In genomic region chr6:30167101-30167500, GRCh38 we compare ENCODE assay signal across 20 cellular contexts. TPM values are rescaled to one million over a fixed set of nuclear protein-coding genes. Genes with fewer than 3 reads are reported as not detected.
DNase-seq lines count a peak whose midpoint lies in the region; ATAC-seq and TF ChIP-seq lines count a peak whose summit lies in the region.
"Had no signal": no experiment of that assay in that cellular context is flagged by ENCODE, and none has a peak within 500 bp of the region (broad histone marks: within the 10 kb centered on the region; RNA-seq: fewer than 3 reads in every experiment).

No MANE protein-coding gene starts in this region.

- CTCF ChIA-PET in activated CD4-positive, alpha-beta T cell treated with anti-CD3 and anti-CD28 coated beads for 36 hours (lab: Charles Lee), result interaction anchor here (0.7 to 5.6 kb wide), 9 partner anchors 23 to 200 kb away, joined by 3 to 40 read pairs (median 4); no protein-coding TSS in a partner anchor
- CTCF ChIA-PET in activated CD4-positive, alpha-beta T cell treated with anti-CD3 and anti-CD28 coated beads, Interleukin-2, amount 10 ng/mL, durations not matched to agents 7 days and 5 days (lab: Charles Lee), result interaction anchor here (0.9 to 1.6 kb wide), 4 partner anchors 13 to 193 kb away, joined by 3 to 4 read pairs (median 3); no protein-coding TSS in a partner anchor
- CTCF ChIA-PET in activated CD8-positive, alpha-beta T cell treated with anti-CD3 and anti-CD28 coated beads, Interleukin-2, amount 10 ng/mL, durations not matched to agents 7 days and 5 days (lab: Charles Lee), result interaction anchor here (1.6 to 4.2 kb wide), 4 partner anchors 15 to 319 kb away, joined by 4 to 39 read pairs (median 21); no protein-coding TSS in a partner anchor
- CTCF ChIA-PET in A673 (lab: Charles Lee), result no interaction called here

- BruUV-seq in A673 (replicated peaks; lab: Mats Ljungman, UMichigan), result no TSS peak

- peak; percentile 56 for ATAC-seq in activated CD4-positive, alpha-beta T cell treated with anti-CD3 and anti-CD28 coated beads for 36 hours
- no peak for ATAC-seq in activated CD8-positive, alpha-beta T cell treated with anti-CD3 and anti-CD28 coated beads, Interleukin-2, amount 10 ng/mL, durations not matched to agents 7 days and 5 days
- ATAC-seq in HG02642 (IDR thresholded peaks at IDR 0.05; ENCODE audit: poor library complexity, unreplicated experiment), result no peak
- ATAC-seq: CD8-positive, alpha-beta T cell; K562 had no signal

- H3K4me1 ChIP-seq in A673 (ENCODE audit: insufficient read depth, low read length, poor library complexity, severe bottlenecking), result no peaks in the 10 kb centered on the region
- H3K4me1 ChIP-seq: BE2C had no signal

- POLR2A ChIA-PET in activated CD4-positive, alpha-beta T cell treated with anti-CD3 and anti-CD28 coated beads for 36 hours (lab: Charles Lee), result no interaction called here
- POLR2A ChIA-PET in activated CD4-positive, alpha-beta T cell treated with anti-CD3 and anti-CD28 coated beads, Interleukin-2, amount 10 ng/mL, durations not matched to agents 7 days and 5 days (lab: Charles Lee), result no interaction called here
- POLR2A ChIA-PET in activated CD8-positive, alpha-beta T cell treated with anti-CD3 and anti-CD28 coated beads, Interleukin-2, amount 10 ng/mL, durations not matched to agents 7 days and 5 days (lab: Charles Lee), result interaction anchor here (0.7 to 1.2 kb wide), 2 partner anchors 34 to 46 kb away, joined by 3 to 4 read pairs; partner anchors contain the start of gene TRIM26
- POLR2A ChIA-PET in A673 (lab: Charles Lee; ENCODE audit: low non-redundant PET), result no interaction called here

- no peaks in the 10 kb centered on the region for H3K9me3 ChIP-seq in A673 (ENCODE audit: low read depth, low read length, poor library complexity, severe bottlenecking)
- H3K9me3 ChIP-seq: BE2C had no signal

- H3K27ac ChIP-seq in A673 (ENCODE audit: low read depth, low read length, poor library complexity, severe bottlenecking), result no peak overlapping the region
- H3K27ac ChIP-seq: 22Rv1 had no signal

- H3K9me3 Mint-ChIP-seq in activated CD4-positive, alpha-beta T cell treated with anti-CD3 and anti-CD28 coated beads for 36 hours (ENCODE audit: low read depth), result no peaks in the 10 kb centered on the region
- no peaks in the 10 kb centered on the region for H3K9me3 Mint-ChIP-seq in activated CD4-positive, alpha-beta T cell treated with anti-CD3 and anti-CD28 coated beads, Interleukin-2, amount 10 ng/mL, durations not matched to agents 7 days and 5 days
- H3K9me3 Mint-ChIP-seq in activated CD8-positive, alpha-beta T cell treated with anti-CD3 and anti-CD28 coated beads, Interleukin-2, amount 10 ng/mL, durations not matched to agents 7 days and 5 days (ENCODE audit: insufficient read depth), result no peaks in the 10 kb centered on the region
- H3K9me3 Mint-ChIP-seq: CD8-positive, alpha-beta T cell had no signal

- intact Hi-C loops in activated CD4-positive, alpha-beta T cell treated with anti-CD3 and anti-CD28 coated beads for 36 hours (cut with DNase I, micrococcal nuclease), result no loop called here
- intact Hi-C loops in A673 (cut with micrococcal nuclease; ENCODE audit: unreplicated experiment), result no loop called here

- H3K36me3 ChIP-seq in A673 (ENCODE audit: insufficient read depth, low read length, poor library complexity, severe bottlenecking), result no peaks in the 10 kb centered on the region
- H3K36me3 ChIP-seq: BE2C had no signal

- H3K36me3 Mint-ChIP-seq in activated CD4-positive, alpha-beta T cell treated with anti-CD3 and anti-CD28 coated beads for 36 hours (ENCODE audit: low read depth), result no peaks in the 10 kb centered on the region
- no peaks in the 10 kb centered on the region for H3K36me3 Mint-ChIP-seq in activated CD4-positive, alpha-beta T cell treated with anti-CD3 and anti-CD28 coated beads, Interleukin-2, amount 10 ng/mL, durations not matched to agents 7 days and 5 days (ENCODE audit: low read depth)
- no peaks in the 10 kb centered on the region for H3K36me3 Mint-ChIP-seq in activated CD8-positive, alpha-beta T cell treated with anti-CD3 and anti-CD28 coated beads, Interleukin-2, amount 10 ng/mL, durations not matched to agents 7 days and 5 days (ENCODE audit: low read depth)
- H3K36me3 Mint-ChIP-seq: CD8-positive, alpha-beta T cell had no signal

- no peak overlapping the region for H3K4me3 Mint-ChIP-seq in activated CD4-positive, alpha-beta T cell treated with anti-CD3 and anti-CD28 coated beads for 36 hours
- no peak overlapping the region for H3K4me3 Mint-ChIP-seq in activated CD4-positive, alpha-beta T cell treated with anti-CD3 and anti-CD28 coated beads, Interleukin-2, amount 10 ng/mL, durations not matched to agents 7 days and 5 days
- H3K4me3 Mint-ChIP-seq in activated CD8-positive, alpha-beta T cell treated with anti-CD3 and anti-CD28 coated beads, Interleukin-2, amount 10 ng/mL, durations not matched to agents 7 days and 5 days, result no peak overlapping the region
- H3K4me3 Mint-ChIP-seq: CD8-positive, alpha-beta T cell had no signal

- peaks cover 24% of the 10 kb centered on the region for H3K4me1 Mint-ChIP-seq in activated CD4-positive, alpha-beta T cell treated with anti-CD3 and anti-CD28 coated beads for 36 hours
- H3K4me1 Mint-ChIP-seq in activated CD4-positive, alpha-beta T cell treated with anti-CD3 and anti-CD28 coated beads, Interleukin-2, amount 10 ng/mL, durations not matched to agents 7 days and 5 days, result peaks cover 25% of the 10 kb centered on the region
- peaks cover 39% of the 10 kb centered on the region for H3K4me1 Mint-ChIP-seq in activated CD8-positive, alpha-beta T cell treated with anti-CD3 and anti-CD28 coated beads, Interleukin-2, amount 10 ng/mL, durations not matched to agents 7 days and 5 days (ENCODE audit: low read depth)

- peak; percentile 53 for DNase-seq in activated CD4-positive, alpha-beta T cell treated with anti-CD3 and anti-CD28 coated beads for 36 hours
- DNase-seq in activated CD4-positive, alpha-beta T cell treated with anti-CD3 and anti-CD28 coated beads, Interleukin-2, amount 10 ng/mL, durations not matched to agents 7 days and 5 days, result no peak
- DNase-seq in stimulated activated CD4-positive, alpha-beta T cell treated with anti-CD3 and anti-CD28 coated beads, Interleukin-15, amount 100 ng/mL, for 24 hours, result peak; percentile 32
- DNase-seq in stimulated activated CD4-positive, alpha-beta T cell treated with anti-CD3 and anti-CD28 coated beads, Interleukin-4, amount 100 ng/mL, for 4 hours, result no peak
- DNase-seq in activated CD8-positive, alpha-beta T cell treated with anti-CD3 and anti-CD28 coated beads, Interleukin-2, amount 10 ng/mL, durations not matched to agents 7 days and 5 days, result peak; percentile 41
- DNase-seq in A673 (ENCODE audit: low spot score) (no peak), iPS-NIHi7 (ENCODE audit: extremely low spot score) (no peak)
- DNase-seq: BE2C; CD8-positive, alpha-beta T cell; DND-41; GOT3; NCI-H1417 treated with DMSO at 0.1 percent for 48 hours; NCI-H2029; NCI-H2171; NCI-H446; NK-92 treated with Interleukin-12 subunit alpha and Interleukin-12 subunit beta, amount 100 ng/mL, for 24 hours had no signal

- H3K27me3 ChIP-seq in A673 (replicated peaks; ENCODE audit: insufficient read depth, low read depth, low read length, poor library complexity), result peaks cover 33% of the 10 kb centered on the region

- TF ChIP-seq CTCF in A673 (conservative IDR thresholded peaks at IDR 0.05; ENCODE audit: low read depth, low read length), result no peak

- no peak overlapping the region for H3K4me3 ChIP-seq in A673 (ENCODE audit: low read depth, low read length, poor library complexity, severe bottlenecking)
- H3K4me3 ChIP-seq: K562 had no signal

- peaks cover 29% of the 10 kb centered on the region for H3K27me3 Mint-ChIP-seq in activated CD4-positive, alpha-beta T cell treated with anti-CD3 and anti-CD28 coated beads for 36 hours
- H3K27me3 Mint-ChIP-seq in activated CD4-positive, alpha-beta T cell treated with anti-CD3 and anti-CD28 coated beads, Interleukin-2, amount 10 ng/mL, durations not matched to agents 7 days and 5 days, result peaks cover 36% of the 10 kb centered on the region
- H3K27me3 Mint-ChIP-seq in activated CD8-positive, alpha-beta T cell treated with anti-CD3 and anti-CD28 coated beads, Interleukin-2, amount 10 ng/mL, durations not matched to agents 7 days and 5 days (ENCODE audit: low read depth), result peaks cover 37% of the 10 kb centered on the region

- H3K27ac Mint-ChIP-seq in activated CD4-positive, alpha-beta T cell treated with anti-CD3 and anti-CD28 coated beads for 36 hours, result peak overlapping the region; percentile 7
- H3K27ac Mint-ChIP-seq in activated CD4-positive, alpha-beta T cell treated with anti-CD3 and anti-CD28 coated beads, Interleukin-2, amount 10 ng/mL, durations not matched to agents 7 days and 5 days, result no peak overlapping the region
- no peak overlapping the region for H3K27ac Mint-ChIP-seq in activated CD8-positive, alpha-beta T cell treated with anti-CD3 and anti-CD28 coated beads, Interleukin-2, amount 10 ng/mL, durations not matched to agents 7 days and 5 days
- H3K27ac Mint-ChIP-seq: CD8-positive, alpha-beta T cell had no signal

RNA-seq across cellular contexts. Expression of gene TRIM15, which starts 3.8 kb away (rescaled TPM):
- under 1 TPM; 0.18 to 0.26 TPM for total RNA-seq in activated CD4-positive, alpha-beta T cell treated with anti-CD3 and anti-CD28 coated beads for 36 hours
- total RNA-seq in activated CD4-positive, alpha-beta T cell treated with anti-CD3 and anti-CD28 coated beads, Interleukin-2, amount 10 ng/mL, durations not matched to agents 7 days and 5 days, result not detected
- total RNA-seq in activated CD8-positive, alpha-beta T cell treated with anti-CD3 and anti-CD28 coated beads, Interleukin-2, amount 10 ng/mL, durations not matched to agents 7 days and 5 days, result not detected
- total RNA-seq in A673 (2021), result not detected in 2 replicates
- total RNA-seq: CD8-positive, alpha-beta T cell; OCI-LY7 had no signal

RNA-seq across cellular contexts. Expression of gene TRIM10, which starts 6.1 kb away (rescaled TPM):
- total RNA-seq in activated CD4-positive, alpha-beta T cell treated with anti-CD3 and anti-CD28 coated beads for 36 hours, result under 1 TPM; 0.11 to 0.16 TPM
- not detected for total RNA-seq in activated CD4-positive, alpha-beta T cell treated with anti-CD3 and anti-CD28 coated beads, Interleukin-2, amount 10 ng/mL, durations not matched to agents 7 days and 5 days
- not detected for total RNA-seq in activated CD8-positive, alpha-beta T cell treated with anti-CD3 and anti-CD28 coated beads, Interleukin-2, amount 10 ng/mL, durations not matched to agents 7 days and 5 days
- not detected in 2 replicates for total RNA-seq in A673 (2021)
- total RNA-seq: CD8-positive, alpha-beta T cell; OCI-LY7 had no signal

RNA-seq across cellular contexts. Expression of gene TRIM40, which starts 31.2 kb away (rescaled TPM):
- not detected for total RNA-seq in activated CD4-positive, alpha-beta T cell treated with anti-CD3 and anti-CD28 coated beads for 36 hours
- not detected for total RNA-seq in activated CD4-positive, alpha-beta T cell treated with anti-CD3 and anti-CD28 coated beads, Interleukin-2, amount 10 ng/mL, durations not matched to agents 7 days and 5 days
- not detected for total RNA-seq in activated CD8-positive, alpha-beta T cell treated with anti-CD3 and anti-CD28 coated beads, Interleukin-2, amount 10 ng/mL, durations not matched to agents 7 days and 5 days
- not detected in 2 replicates for total RNA-seq in A673 (2021)
- total RNA-seq: CD8-positive, alpha-beta T cell; K562; OCI-LY7 had no signal

RNA-seq across cellular contexts. Expression of gene TRIM26, which starts 46.1 kb away (rescaled TPM):
- total RNA-seq in activated CD4-positive, alpha-beta T cell treated with anti-CD3 and anti-CD28 coated beads for 36 hours, result 10 to 100 TPM; 48.4 to 60.4 TPM
- total RNA-seq in activated CD4-positive, alpha-beta T cell treated with anti-CD3 and anti-CD28 coated beads, Interleukin-2, amount 10 ng/mL, durations not matched to agents 7 days and 5 days, result 10 to 100 TPM; 84.6 to 88.3 TPM
- total RNA-seq in activated CD8-positive, alpha-beta T cell treated with anti-CD3 and anti-CD28 coated beads, Interleukin-2, amount 10 ng/mL, durations not matched to agents 7 days and 5 days, result 10 to 100 TPM; 78.0 to 86.4 TPM
- total RNA-seq in A673 (2021), result 38.6 and 41.3 TPM in 2 replicates

RNA-seq across cellular contexts. Expression of gene TRIM31, which starts 54.2 kb away (rescaled TPM):
- not detected for total RNA-seq in activated CD4-positive, alpha-beta T cell treated with anti-CD3 and anti-CD28 coated beads for 36 hours
- total RNA-seq in activated CD4-positive, alpha-beta T cell treated with anti-CD3 and anti-CD28 coated beads, Interleukin-2, amount 10 ng/mL, durations not matched to agents 7 days and 5 days, result not detected
- total RNA-seq in activated CD8-positive, alpha-beta T cell treated with anti-CD3 and anti-CD28 coated beads, Interleukin-2, amount 10 ng/mL, durations not matched to agents 7 days and 5 days, result not detected
- total RNA-seq in A673 (2021), result not detected in 2 replicates
- total RNA-seq: CD8-positive, alpha-beta T cell; K562; OCI-LY7 had no signal

Comparison
In these comparisons a context has a peak if more than half of its experiments do, and no peak if none do; other contexts are left out.
1. DNase-seq: peak in activated CD4-positive, alpha-beta T cell treated with anti-CD3 and anti-CD28 coated beads for 36 hours (single experiment), stimulated activated CD4-positive, alpha-beta T cell treated with anti-CD3 and anti-CD28 coated beads, Interleukin-15, amount 100 ng/mL, for 24 hours (single experiment) and activated CD8-positive, alpha-beta T cell treated with anti-CD3 and anti-CD28 coated beads, Interleukin-2, amount 10 ng/mL, durations not matched to agents 7 days and 5 days (single experiment); none in activated CD4-positive, alpha-beta T cell treated with anti-CD3 and anti-CD28 coated beads, Interleukin-2, amount 10 ng/mL, durations not matched to agents 7 days and 5 days (single experiment), stimulated activated CD4-positive, alpha-beta T cell treated with anti-CD3 and anti-CD28 coated beads, Interleukin-4, amount 100 ng/mL, for 4 hours (0 of 2), A673 (single experiment) and iPS-NIHi7 (single experiment).